ENCODE assay signal across 10 cellular contexts in genomic region chr18:58525517-58525916, GRCh38.
DNase-seq lines count a peak whose midpoint lies in the region; ATAC-seq and TF ChIP-seq lines count a peak whose summit lies in the region.
"Had no signal": no experiment of that assay in that cellular context is flagged by ENCODE, and none has a peak within 500 bp of the region (broad histone marks: within the 10 kb centered on the region; RNA-seq: fewer than 3 reads in every experiment).

No MANE protein-coding gene starts in this region.

- POLR2A ChIA-PET in WTC11 (lab: Charles Lee): no interaction called here

- no peaks in the 10 kb centered on the region for H3K4me1 ChIP-seq in cardiac muscle cell (ENCODE audit: low read depth)
- H3K4me1 ChIP-seq in colonic mucosa: no peaks in the 10 kb centered on the region

- H3K4me3 ChIP-seq in cardiac muscle cell (no peak overlapping the region), colonic mucosa (no peak overlapping the region)

- no peaks in the 10 kb centered on the region for H3K27me3 ChIP-seq in cardiac muscle cell
- H3K27me3 ChIP-seq in colonic mucosa: no peaks in the 10 kb centered on the region

- no peaks in the 10 kb centered on the region for H3K36me3 Mint-ChIP-seq in WTC11
- H3K36me3 Mint-ChIP-seq: activated naive CD4-positive, alpha-beta T cell treated with anti-CD3 and anti-CD28 coated beads, Interleukin-2, amount 50 U/mL, for 24 hours had no signal

- peaks cover 7% of the 10 kb centered on the region; the same call in 1 of the 2 replicates for H3K9me3 Mint-ChIP-seq in WTC11
- H3K9me3 Mint-ChIP-seq: activated naive CD4-positive, alpha-beta T cell treated with anti-CD3 and anti-CD28 coated beads, Interleukin-2, amount 50 U/mL, for 24 hours had no signal

- no peak overlapping the region for H3K9ac ChIP-seq in colonic mucosa (ENCODE audit: low read depth in 2 of 2, low read length in 2 of 2)

- H3K4me3 Mint-ChIP-seq in WTC11: no peak overlapping the region
- H3K4me3 Mint-ChIP-seq: activated naive CD4-positive, alpha-beta T cell treated with anti-CD3 and anti-CD28 coated beads, Interleukin-2, amount 50 U/mL, for 24 hours had no signal

- H3K27me3 Mint-ChIP-seq in WTC11 (ENCODE audit: low read depth): no peaks in the 10 kb centered on the region
- H3K27me3 Mint-ChIP-seq: activated naive CD4-positive, alpha-beta T cell treated with anti-CD3 and anti-CD28 coated beads, Interleukin-2, amount 50 U/mL, for 24 hours had no signal

- peak overlapping the region; percentile 46 for H3K27ac ChIP-seq in cardiac muscle cell
- peak overlapping the region; percentile 80 for H3K27ac ChIP-seq in colonic mucosa

- CTCF ChIA-PET in WTC11 (lab: Charles Lee): interaction anchor here (7.7 kb wide), 1 partner anchor 239 kb away, joined by 144 read pairs; no protein-coding TSS in a partner anchor

- H3K27ac Mint-ChIP-seq in WTC11: no peak overlapping the region
- H3K27ac Mint-ChIP-seq: activated naive CD4-positive, alpha-beta T cell treated with anti-CD3 and anti-CD28 coated beads, Interleukin-2, amount 50 U/mL, for 24 hours had no signal

- TF ChIP-seq CTCF in cardiac muscle cell (IDR thresholded peaks at IDR 0.05; ENCODE audit: low read depth, low read length) (no peak), colonic mucosa (IDR thresholded peaks at IDR 0.05) (no peak), WTC11 (IDR thresholded peaks at IDR 0.05) (no peak)

- no peak for ATAC-seq in left ventricle myocardium superior
- ATAC-seq in HG03066 (IDR thresholded peaks at IDR 0.05; ENCODE audit: low read depth, unreplicated experiment): peak; percentile 35
- no peak for ATAC-seq in WTC11

- intact Hi-C loops in left ventricle myocardium superior (cut with micrococcal nuclease) (no loop called here), colonic mucosa (cut with DNase I) (no loop called here)

- H3K36me3 ChIP-seq in cardiac muscle cell: peaks cover 25% of the 10 kb centered on the region
- H3K36me3 ChIP-seq in colonic mucosa: no peaks in the 10 kb centered on the region

- DNase-seq in cardiac muscle cell (ENCODE audit: low read depth in 1 of 2, low spot score in 1 of 2): no peak
- no peak for DNase-seq in left ventricle myocardium superior
- no peak for DNase-seq in colonic mucosa
- peak; percentile 38 for DNase-seq in stromal cell of bone marrow (ENCODE audit: low read depth)
- no peak for DNase-seq in WTC11 (ENCODE audit: low spot score)
- DNase-seq in NCI-H2196 (lab: John Stamatoyannopoulos, UW; ENCODE audit: unreplicated experiment): no peak
- DNase-seq in activated CD4-positive, alpha-beta T cell treated with anti-CD3 and anti-CD28 coated beads for 4 hours: no peak
- DNase-seq: NCI-H187 treated with DMSO at 0.1 percent for 48 hours had no signal

- peaks cover 3% of the 10 kb centered on the region; the same call in 1 of the 2 replicates for H3K4me1 Mint-ChIP-seq in WTC11

- H3K9me3 ChIP-seq in cardiac muscle cell (ENCODE audit: low read depth) (no peaks in the 10 kb centered on the region), colonic mucosa (no peaks in the 10 kb centered on the region)

TF ChIP-seq in WTC11, 78 proteins besides CTCF, POLR2A, EP300 and RAD21:
- TF ChIP-seq NR2C2 (CRISPR knock-in tag; IDR thresholded peaks at IDR 0.05) (no peak), EMX1 (CRISPR knock-in tag; IDR thresholded peaks at IDR 0.05) (no peak), E2F5 (CRISPR knock-in tag; IDR thresholded peaks at IDR 0.05) (no peak)
